In genomic region chr3:137013955-137014688, GRCh38 we compare ENCODE assay signal across 8 cellular contexts. TPM values are rescaled to one million over a fixed set of nuclear protein-coding genes. Genes with fewer than 3 reads are reported as not detected.
DNase-seq lines count a peak whose midpoint lies in the region; ATAC-seq and TF ChIP-seq lines count a peak whose summit lies in the region.

No MANE protein-coding gene starts in this region.

- no peak for TF ChIP-seq EP300 in suprapubic skin (IDR thresholded peaks at IDR 0.05)

- H3K36me3 Mint-ChIP-seq in activated naive CD4-positive, alpha-beta T cell treated with anti-CD3 and anti-CD28 coated beads for 36 hours (ENCODE audit: low read depth): no peaks in the 10 kb centered on the region

- intact Hi-C loops in activated naive CD4-positive, alpha-beta T cell treated with anti-CD3 and anti-CD28 coated beads for 36 hours (cut with micrococcal nuclease): loop anchor here (1.0 to 5.0 kb wide), 10 partner anchors 67 to 939 kb away; partner anchors contain the start of genes MSL2, NCK1 and PCCB

- H3K27me3 ChIP-seq in suprapubic skin: no peaks in the 10 kb centered on the region

- ATAC-seq in omental fat pad (ENCODE audit: low FRiP score): peak; percentile 96

- H3K4me3 ChIP-seq in NB4 (ENCODE audit: low read depth, low read length) (peak overlapping the region; percentile 74), suprapubic skin (peak overlapping the region; percentile 49)

- POLR2A ChIA-PET in HEK293T (lab: Yijun Ruan, JAX): interaction anchor here (0.9 to 5.4 kb wide), 4 partner anchors 152 to 264 kb away, joined by 3 to 34 read pairs (median 6); partner anchors contain the start of genes NCK1 and STAG1

- DNase-seq in ELF-1 (ENCODE audit: low read depth, low spot score): peak; percentile 94
- DNase-seq in HEK293T (ENCODE audit: extremely low spot score): peak; percentile 83
- peak; percentile 86 for DNase-seq in NB4 (ENCODE audit: low read depth)
- peak; percentile 87 for DNase-seq in SK-N-DZ (ENCODE audit: low spot score)
- DNase-seq in activated naive CD4-positive, alpha-beta T cell treated with anti-CD3 and anti-CD28 coated beads for 36 hours: peak; percentile 89
- DNase-seq in globus pallidus (ENCODE audit: low spot score): peak; percentile 90
- DNase-seq in omental fat pad (ENCODE audit: low spot score): peak; percentile 91
- DNase-seq in suprapubic skin (ENCODE audit: low spot score in 2 of 2): peak; percentile 94 to 95

- TF ChIP-seq POLR2A in NB4 (IDR thresholded peaks at IDR 0.05; ENCODE audit: extremely low read depth, insufficient read length) (no peak), suprapubic skin (IDR thresholded peaks at IDR 0.05) (no peak)

- H3K27ac ChIP-seq in suprapubic skin: peak overlapping the region; percentile 69

- TF ChIP-seq CTCF in NB4 (IDR thresholded peaks at IDR 0.05; ENCODE audit: low read depth, low read length) (peak; percentile 51), omental fat pad (IDR thresholded peaks at IDR 0.05) (peak in 2 of 3 donors; percentile 81 to 91), suprapubic skin (IDR thresholded peaks at IDR 0.05) (peak; percentile 73 to 98)

- no peaks in the 10 kb centered on the region for H3K9me3 Mint-ChIP-seq in activated naive CD4-positive, alpha-beta T cell treated with anti-CD3 and anti-CD28 coated beads for 36 hours

- no peaks in the 10 kb centered on the region for H3K9me3 ChIP-seq in suprapubic skin

- CTCF ChIA-PET in HEK293T (lab: Yijun Ruan, JAX): interaction anchor here (0.6 to 1.6 kb wide), 17 partner anchors 9 to 943 kb away, joined by 3 to 28 read pairs (median 3); partner anchors contain the start of genes NCK1 and STAG1
- CTCF ChIA-PET in activated naive CD4-positive, alpha-beta T cell treated with anti-CD3 and anti-CD28 coated beads for 36 hours (lab: Charles Lee): interaction anchor here (0.5 to 4.1 kb wide), 38 partner anchors 8 to 942 kb away, joined by 3 to 126 read pairs (median 4); partner anchors contain the start of genes IL20RB, NCK1 and STAG1

- peaks cover 13% of the 10 kb centered on the region for H3K36me3 ChIP-seq in suprapubic skin

- no peak overlapping the region for H3K27ac Mint-ChIP-seq in activated naive CD4-positive, alpha-beta T cell treated with anti-CD3 and anti-CD28 coated beads for 36 hours

- H3K27me3 Mint-ChIP-seq in activated naive CD4-positive, alpha-beta T cell treated with anti-CD3 and anti-CD28 coated beads for 36 hours (ENCODE audit: low read depth): no peaks in the 10 kb centered on the region

- H3K4me1 Mint-ChIP-seq in activated naive CD4-positive, alpha-beta T cell treated with anti-CD3 and anti-CD28 coated beads for 36 hours (ENCODE audit: low read depth): peaks cover 6% of the 10 kb centered on the region

- H3K4me1 ChIP-seq in suprapubic skin: peaks cover 25% of the 10 kb centered on the region

- H3K4me3 Mint-ChIP-seq in activated naive CD4-positive, alpha-beta T cell treated with anti-CD3 and anti-CD28 coated beads for 36 hours: peak overlapping the region; percentile 70

- WGBS in suprapubic skin: 7% methylated on average over 17 of the region's 17 CpGs

TF ChIP-seq in HEK293T, 16 proteins besides CTCF, POLR2A, EP300 and RAD21:
- TF ChIP-seq L3MBTL2 (conservative IDR thresholded peaks at IDR 0.05): no peak; the same call in 1 of the 2 replicates
- TF ChIP-seq BHLHE40 (IDR thresholded peaks at IDR 0.05; ENCODE audit: borderline replicate concordance): no peak
- TF ChIP-seq PKNOX1 (IDR thresholded peaks at IDR 0.05): no peak
- no peak for TF ChIP-seq ELF4 (IDR thresholded peaks at IDR 0.05)
- TF ChIP-seq HDGF (IDR thresholded peaks at IDR 0.05; ENCODE audit: borderline replicate concordance): no peak
- TF ChIP-seq FOXM1 (IDR thresholded peaks at IDR 0.05; ENCODE audit: borderline replicate concordance): no peak
- TF ChIP-seq TARDBP (IDR thresholded peaks at IDR 0.05): no peak
- TF ChIP-seq CTBP1 (IDR thresholded peaks at IDR 0.05; ENCODE audit: borderline replicate concordance): no peak
- no peak for TF ChIP-seq ZNF384 (IDR thresholded peaks at IDR 0.05)
- no peak for TF ChIP-seq NFRKB (IDR thresholded peaks at IDR 0.05)
- TF ChIP-seq LEF1 (IDR thresholded peaks at IDR 0.05; ENCODE audit: borderline replicate concordance): no peak
- TF ChIP-seq FOXA1 (IDR thresholded peaks at IDR 0.05): no peak
- no peak for TF ChIP-seq FOXK2 (IDR thresholded peaks at IDR 0.05)
- no peak for TF ChIP-seq SP1 (IDR thresholded peaks at IDR 0.05)
- no peak for TF ChIP-seq ARNT (IDR thresholded peaks at IDR 0.05)
- no peak for TF ChIP-seq SUZ12 (IDR thresholded peaks at IDR 0.05)

RNA-seq across cellular contexts. Expression of gene IL20RB, which starts 56.3 kb away (rescaled TPM):
- 0.46 and 0.69 TPM in 2 replicates for polyA plus RNA-seq in SK-N-DZ (2014; cell fraction: cytosol; rRNA removed)
- 0.30 and 1.7 TPM in 2 replicates for polyA plus RNA-seq in SK-N-DZ (2014; cell fraction: nucleus; rRNA removed)
- under 1 TPM; 0.48 to 0.59 TPM for total RNA-seq in activated naive CD4-positive, alpha-beta T cell treated with anti-CD3 and anti-CD28 coated beads for 36 hours
- total RNA-seq in omental fat pad: 1 to 10 TPM; 1.1 to 4.4 (median 2.3) TPM
- 100 to 1,000 TPM; 218 to 274 (median 257) TPM for total RNA-seq in suprapubic skin

Comparison
In these comparisons a context has a peak if more than half of its experiments do, and no peak if none do; other contexts are left out.
1. Peak in every context shown above with its lines: DNase-seq, ATAC-seq, H3K4me3 ChIP-seq and H3K27ac ChIP-seq.
2. RNA of gene IL20RB, which starts 56.3 kb away (total RNA-seq): 218 to 274 TPM in suprapubic skin; 1.1 to 4.4 TPM in omental fat pad and 0.48 to 0.59 TPM in activated naive CD4-positive, alpha-beta T cell treated with anti-CD3 and anti-CD28 coated beads for 36 hours; every median in the first group is over 10 times any median in the second.